Comparison of ENCODE assay signal across 21 cellular contexts in the genomic region with DNA sequence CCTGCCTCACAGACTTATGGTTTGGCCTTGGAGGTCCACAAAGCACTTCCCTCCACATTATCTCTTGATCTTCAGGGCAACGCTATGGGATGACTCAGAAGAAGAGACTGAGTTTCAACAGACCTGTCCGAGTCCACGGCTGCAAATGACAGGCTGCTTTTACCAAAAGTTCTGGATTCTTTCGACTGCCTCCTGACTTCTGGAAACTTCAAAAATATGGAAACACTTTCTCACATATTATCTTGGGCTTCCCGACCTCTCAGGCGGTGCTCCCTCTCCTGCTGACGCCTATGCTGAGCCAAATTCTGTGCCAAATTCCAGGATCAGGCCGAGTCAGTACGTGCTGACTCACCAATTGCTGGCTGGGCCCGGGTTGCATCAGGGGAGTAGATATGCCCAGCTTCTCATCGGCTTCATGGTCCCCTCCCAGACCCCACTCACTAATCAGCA.
DNase-seq lines count a peak whose midpoint lies in the region; ATAC-seq, FAIRE-seq and TF ChIP-seq lines count a peak whose summit lies in the region.
"Had no signal": no experiment of that assay in that cellular context is flagged by ENCODE, and none has a peak within 500 bp of the region (broad histone marks: within the 10 kb centered on the region; RNA-seq: fewer than 3 reads in every experiment).

No MANE protein-coding gene starts in this region.

- H3K27ac ChIP-seq in HepG2 (ENCODE audit: extremely low read length, insufficient read depth, low read length) (no peak overlapping the region), right lobe of liver (no peak overlapping the region), PC-3 (ENCODE audit: low read length) (peak overlapping the region; percentile 80), sigmoid colon (no peak overlapping the region)
- H3K27ac ChIP-seq: adrenal gland, coronary artery, epithelial cell of prostate, KMS-11, Peyer's patch had no signal

- TF ChIP-seq RAD21 in HepG2 (CRISPR knock-in tag; IDR thresholded peaks at IDR 0.05): no peak

- FAIRE-seq in HepG2 (lab: Jason Lieb, UNC): peak; percentile 26
- peak; percentile 91 for FAIRE-seq in urothelium cell line (lab: Jason Lieb, UNC)
- FAIRE-seq: D721Med, H1 had no signal

- H3K4me3 ChIP-seq in HepG2 (replicated peaks in 1 of 3; ENCODE audit: insufficient read depth in 1 of 3, low read depth in 2 of 3, low read length in 3 of 3) (no peak overlapping the region), right lobe of liver (no peak overlapping the region), PC-3 (ENCODE audit: low read length) (peak overlapping the region; percentile 17; the same call in 1 of the 2 replicates), sigmoid colon (no peak overlapping the region)
- H3K4me3 ChIP-seq: adrenal gland, coronary artery, Peyer's patch had no signal

- CTCF ChIA-PET in HepG2 (lab: Yijun Ruan, JAX; ENCODE audit: low intra/inter-chr PET ratio, low total read pairs): no interaction called here
- CTCF ChIA-PET in PC-3 (lab: Charles Lee): no interaction called here

- H4K20me1 ChIP-seq in HepG2 (ENCODE audit: insufficient read depth, low read length) (no peaks in the 10 kb centered on the region), PC-3 (ENCODE audit: low read length) (no peaks in the 10 kb centered on the region)

- H3K36me3 ChIP-seq in HepG2 (replicated peaks in 1 of 2; ENCODE audit: control insufficient read depth in 1 of 2, insufficient read depth in 2 of 2, low read length in 2 of 2): no peaks in the 10 kb centered on the region
- no peaks in the 10 kb centered on the region for H3K36me3 ChIP-seq in right lobe of liver
- peaks cover 6% of the 10 kb centered on the region; the same call in 1 of the 2 replicates for H3K36me3 ChIP-seq in PC-3 (ENCODE audit: low read depth, low read length)
- H3K36me3 ChIP-seq in sigmoid colon: no peaks in the 10 kb centered on the region
- H3K36me3 ChIP-seq: adrenal gland, Peyer's patch had no signal

- no peak overlapping the region for H3K4me2 ChIP-seq in HepG2 (ENCODE audit: low read depth, low read length)
- H3K4me2 ChIP-seq in PC-3 (ENCODE audit: low read length): peak overlapping the region; percentile 57
- H3K4me2 ChIP-seq: KMS-11 had no signal

- H3F3A ChIP-seq in PC-3 (ENCODE audit: low read length, unreplicated experiment): no peaks in the 10 kb centered on the region

- WGBS in HepG2 (ENCODE audit: low lambda C conversion rate): 2% methylated on average over 11 of the region's 11 CpGs
- WGBS in right lobe of liver (ENCODE audit: insufficient coverage, low coverage, low lambda C conversion rate, missing lambda C conversion rate): 43% methylated on average over 2 of the region's 11 CpGs
- 82 to 86% methylated on average over 11 of the region's 11 CpGs for WGBS in sigmoid colon, 2 donors

- TF ChIP-seq POLR2A in HepG2 (IDR thresholded peaks at IDR 0.05; ENCODE audit: insufficient read depth in 1 of 2, low read depth in 2 of 2, low read length in 2 of 2) (no peak), right lobe of liver (IDR thresholded peaks at IDR 0.05) (no peak), sigmoid colon (IDR thresholded peaks at IDR 0.05) (no peak)

- H2AFZ ChIP-seq in HepG2 (ENCODE audit: low read length) (no peak overlapping the region), PC-3 (ENCODE audit: low read length) (peak overlapping the region; percentile 61)

- H3K27me3 ChIP-seq in HepG2 (ENCODE audit: control insufficient read depth in 1 of 2, insufficient read depth in 2 of 2, low read length in 2 of 2) (peaks cover 0 to 33% of the 10 kb centered on the region in 2 experiments; a peak in 2 of 5 replicates), right lobe of liver (no peaks in the 10 kb centered on the region), PC-3 (ENCODE audit: low read length) (no peaks in the 10 kb centered on the region), sigmoid colon (peaks cover 2 to 20% (median 4%) of the 10 kb centered on the region in 3 donors)
- H3K27me3 ChIP-seq: adrenal gland, Peyer's patch had no signal

- in situ Hi-C loops in HepG2 (cut with HindIII; ENCODE audit: extremely low pct_ligation_motif_present, low pct_unique_long_range_greater_than_20kb): no loop called here

- BruUV-seq in HepG2 (replicated peaks; lab: Mats Ljungman, UMichigan): no TSS peak
- BruUV-seq in PC-3 (replicated peaks; lab: Mats Ljungman, UMichigan): no TSS peak

- H3K9ac ChIP-seq in HepG2 (ENCODE audit: insufficient read depth, low read depth, low read length) (no peak overlapping the region), PC-3 (ENCODE audit: low read length) (peak overlapping the region; percentile 32; the same call in 1 of the 2 replicates)
- H3K9ac ChIP-seq: KMS-11 had no signal

- DNase-seq in HepG2 (ENCODE audit: low spot score) (peak; percentile 31), right lobe of liver (no peak), PC-3 (peak; percentile 84), fibroblast of gingiva (ENCODE audit: low read depth) (peak; percentile 40), urothelium cell line (ENCODE audit: low spot score) (peak; percentile 86), sigmoid colon (no peak), NCI-H82 treated with DMSO at 0.1 percent for 48 hours (lab: John Stamatoyannopoulos, UW; ENCODE audit: unreplicated experiment) (no peak), RPMI8226 (no peak)
- DNase-seq: activated CD4-positive, alpha-beta T cell treated with anti-CD3 and anti-CD28 coated beads, Interleukin-2, amount 10 ng/mL, durations not matched to agents 24 days and 14 days; activated T-cell treated with anti-CD3 and anti-CD28 coated beads, Interleukin-2, amount 50 U/mL, for 1 hour; left ventricle myocardium superior; NCI-H1694; NCI-H524; Peyer's patch; stimulated activated naive CD8-positive, alpha-beta T cell treated with anti-CD3 and anti-CD28 coated beads, Interleukin-15, amount 100 ng/mL, for 72 hours had no signal

- peaks cover 19% of the 10 kb centered on the region for H3K9me3 ChIP-seq in HepG2 (ENCODE audit: low read length)
- peaks cover 0 to 6% (median 0%) of the 10 kb centered on the region in 4 donors for H3K9me3 ChIP-seq in right lobe of liver
- peaks cover 23% of the 10 kb centered on the region for H3K9me3 ChIP-seq in PC-3 (ENCODE audit: low read length)
- H3K9me3 ChIP-seq in sigmoid colon: peaks cover 0 to 18% (median 3%) of the 10 kb centered on the region in 4 donors

- POLR2A ChIA-PET in HepG2 (lab: Yijun Ruan, JAX): no interaction called here
- POLR2A ChIA-PET in PC-3 (lab: Charles Lee; ENCODE audit: unreplicated experiment): no interaction called here

- no peak for TF ChIP-seq CTCF in HepG2 (CRISPR knock-in tag; IDR thresholded peaks at IDR 0.05)
- TF ChIP-seq CTCF in right lobe of liver (IDR thresholded peaks at IDR 0.05): no peak
- TF ChIP-seq CTCF in PC-3 (conservative IDR thresholded peaks at IDR 0.05; ENCODE audit: low read depth, low read length): no peak
- no peak for TF ChIP-seq CTCF in sigmoid colon (IDR thresholded peaks at IDR 0.05)

- ATAC-seq in HepG2 (peak; percentile 30; the same call in 1 of the 3 replicates), right lobe of liver (no peak), PC-3 (peak; percentile 68)
- ATAC-seq: left ventricle myocardium superior; stimulated activated naive CD8-positive, alpha-beta T cell treated with anti-CD3 and anti-CD28 coated beads, Interleukin-15, amount 100 ng/mL, for 72 hours had no signal

- H3K79me2 ChIP-seq in HepG2 (ENCODE audit: insufficient read depth, low read length): no peaks in the 10 kb centered on the region
- H3K79me2 ChIP-seq in PC-3 (ENCODE audit: low read length): no peaks in the 10 kb centered on the region

- intact Hi-C loops in HepG2 (cut with micrococcal nuclease; ENCODE audit: unreplicated experiment): no loop called here
- intact Hi-C loops in right lobe of liver (cut with DNase I): no loop called here
- intact Hi-C loops in PC-3 (cut with micrococcal nuclease): no loop called here
- intact Hi-C loops in sigmoid colon (cut with DNase I): no loop called here

- no peaks in the 10 kb centered on the region for H3K4me1 ChIP-seq in HepG2 (ENCODE audit: insufficient read depth, low read length)
- H3K4me1 ChIP-seq in right lobe of liver: no peaks in the 10 kb centered on the region
- H3K4me1 ChIP-seq in PC-3 (ENCODE audit: insufficient read depth, low read length): peaks cover 33% of the 10 kb centered on the region
- no peaks in the 10 kb centered on the region for H3K4me1 ChIP-seq in sigmoid colon
- H3K4me1 ChIP-seq: adrenal gland, Peyer's patch had no signal

- no peaks in the 10 kb centered on the region for H3K9me2 ChIP-seq in PC-3 (replicated peaks; ENCODE audit: low read length)

- TF ChIP-seq EP300 in HepG2 (IDR thresholded peaks at IDR 0.05; ENCODE audit: low read depth in 2 of 2, low read length in 2 of 2): no peak
- no peak for TF ChIP-seq EP300 in HepG2 (CRISPR knock-in tag; IDR thresholded peaks at IDR 0.05; ENCODE audit: borderline replicate concordance)
- TF ChIP-seq EP300 in sigmoid colon (IDR thresholded peaks at IDR 0.05): no peak

TF ChIP-seq in HepG2, 621 proteins besides CTCF, POLR2A, EP300 and RAD21:
- no peak for TF ChIP-seq TAF1 (CRISPR knock-in tag; IDR thresholded peaks at IDR 0.05)
- peak; percentile 41 to 44; a peak in 3 of 4 replicates for TF ChIP-seq MAFK (conservative IDR thresholded peaks at IDR 0.05 in 1 of 2, IDR thresholded peaks at IDR 0.05 in 1 of 2; ENCODE audit: low read length in 2 of 2)
- peak; percentile 22; the same call in 1 of the 2 replicates for TF ChIP-seq MAFF (IDR thresholded peaks at IDR 0.05; ENCODE audit: low read depth, low read length)
- peak; percentile 69 for TF ChIP-seq FOSL2 (CRISPR knock-in tag; IDR thresholded peaks at IDR 0.05)

Comparison
In these comparisons a context has a peak if more than half of its experiments do, and no peak if none do; other contexts are left out.
1. ATAC-seq: peak in HepG2 (single experiment) and PC-3 (single experiment); none in right lobe of liver (0 of 4).
2. DNase-seq: peak in HepG2 (single experiment), PC-3 (single experiment), fibroblast of gingiva (single experiment) and urothelium cell line (single experiment); none in right lobe of liver (0 of 3), sigmoid colon (single experiment), NCI-H82 treated with DMSO at 0.1 percent for 48 hours (single experiment) and RPMI8226 (single experiment).